5 cellular contexts compared by ENCODE assay signal in the genomic region with DNA sequence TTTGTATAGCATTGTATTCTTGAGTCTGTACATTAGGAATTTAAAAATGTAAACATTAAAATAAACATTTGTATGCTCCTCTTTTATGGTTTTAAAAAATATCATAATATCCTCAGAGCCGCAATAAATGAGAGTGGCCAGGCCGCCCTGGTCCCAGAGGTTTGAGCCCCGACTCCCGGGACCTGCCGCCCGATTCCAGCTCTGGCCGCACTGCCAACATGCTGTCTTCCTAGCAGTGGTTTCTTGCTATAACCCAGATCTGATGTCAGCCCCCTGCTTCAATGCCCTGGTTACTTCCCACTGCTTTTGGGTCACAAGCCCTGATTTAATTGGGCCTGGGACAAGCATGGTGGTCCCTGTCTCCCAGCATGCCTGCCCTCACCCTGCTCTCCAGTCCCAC.
"Had no signal": no experiment of that assay in that cellular context is flagged by ENCODE, and none has a peak within 500 bp of the region (broad histone marks: within the 10 kb centered on the region; RNA-seq: fewer than 3 reads in every experiment).

No MANE protein-coding gene starts in this region.

- H3K4me2 ChIP-seq: GM23338 had no signal

- H2AFZ ChIP-seq: GM23338 had no signal

- H3K4me3 ChIP-seq: GM23338, K562 had no signal

- H3K27ac Mint-ChIP-seq: GM23338 had no signal

- H3K4me3 Mint-ChIP-seq: GM23338 had no signal

- DNase-seq: H7, HCEC 1CT, KG1 had no signal

- ATAC-seq: GM23338 had no signal

- H3K9me3 Mint-ChIP-seq: GM23338 had no signal
